In the genomic region with DNA sequence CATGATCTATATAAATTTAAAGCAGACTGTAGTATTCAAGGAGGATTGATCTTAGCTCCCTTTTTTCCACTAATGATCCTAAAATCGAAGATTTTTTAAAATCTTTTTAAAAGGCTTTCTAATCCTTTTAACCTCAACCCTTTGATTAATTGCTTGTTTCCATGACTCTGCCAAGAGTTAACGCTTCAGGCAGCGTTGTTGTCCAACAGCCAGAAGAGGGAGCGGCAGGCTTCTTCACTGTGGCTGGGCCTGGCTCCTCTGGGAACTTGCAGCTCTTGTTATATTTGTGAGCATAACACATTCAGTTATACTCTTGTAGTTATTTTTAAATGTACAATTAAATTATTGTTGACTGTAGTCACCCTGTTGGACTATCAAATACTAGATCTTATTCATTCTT, we compare ENCODE assay signal across 9 cellular contexts. TPM values are rescaled to one million over a fixed set of nuclear protein-coding genes. Genes with fewer than 3 reads are reported as not detected.
DNase-seq lines count a peak whose midpoint lies in the region; TF ChIP-seq lines count a peak whose summit lies in the region.
"Had no signal": no experiment of that assay in that cellular context is flagged by ENCODE, and none has a peak within 500 bp of the region (broad histone marks: within the 10 kb centered on the region; RNA-seq: fewer than 3 reads in every experiment).

No MANE protein-coding gene starts in this region.

- peak; percentile 91 to 93 for TF ChIP-seq RAD21 in liver (IDR thresholded peaks at IDR 0.05)

- H3K4me1 Mint-ChIP-seq in chondrocyte (ENCODE audit: low read depth): peaks cover 28% of the 10 kb centered on the region
- peaks cover 60% of the 10 kb centered on the region for H3K4me1 Mint-ChIP-seq in type B pancreatic cell (ENCODE audit: unreplicated experiment)

- TF ChIP-seq CTCF in chondrocyte (IDR thresholded peaks at IDR 0.05): peak; percentile 79
- peak; percentile 67 for TF ChIP-seq CTCF in liver (IDR thresholded peaks at IDR 0.05; ENCODE audit: low read depth, low read length, missing input control)
- TF ChIP-seq CTCF in type B pancreatic cell (conservative IDR thresholded peaks at IDR 0.05): peak; percentile 69

- H3K9ac ChIP-seq in liver (ENCODE audit: low read depth in 1 of 2, low read length in 2 of 2): peak overlapping the region in 1 of 2 donors; percentile 36

- no peaks in the 10 kb centered on the region for H3K9me3 Mint-ChIP-seq in chondrocyte (ENCODE audit: low read depth)
- H3K9me3 Mint-ChIP-seq in type B pancreatic cell: no peaks in the 10 kb centered on the region

- DNase-seq in Ammon's horn (ENCODE audit: low spot score) (peak; percentile 81), NCI-H1694 (lab: John Stamatoyannopoulos, UW) (peak; percentile 79), chondrocyte (ENCODE audit: low spot score) (no peak), type B pancreatic cell (ENCODE audit: extremely low spot score, unreplicated experiment) (no peak), ecto neural progenitor cell (ENCODE audit: low spot score) (no peak)
- no peak for DNase-seq in activated T-cell treated with anti-CD3 and anti-CD28 coated beads, Interleukin-2, amount 50 U/mL, for 1 hour
- DNase-seq in activated CD4-positive, alpha-beta T cell treated with anti-CD3 and anti-CD28 coated beads, Interleukin-2, amount 50 U/mL, for 1 hour: no peak

- no peak overlapping the region for H3K4me3 ChIP-seq in liver (ENCODE audit: low read depth in 1 of 3, low read length in 3 of 3)

- H3K27me3 Mint-ChIP-seq in chondrocyte (ENCODE audit: low read depth): no peaks in the 10 kb centered on the region
- no peaks in the 10 kb centered on the region for H3K27me3 Mint-ChIP-seq in type B pancreatic cell
- H3K27me3 Mint-ChIP-seq: activated naive CD8-positive, alpha-beta T cell had no signal

- H3K36me3 Mint-ChIP-seq in chondrocyte (ENCODE audit: low read depth) (peaks cover 23% of the 10 kb centered on the region), type B pancreatic cell (peaks cover 47% of the 10 kb centered on the region)

- 22% methylated on average over 4 of the region's 4 CpGs for WGBS in liver

- H3K27ac Mint-ChIP-seq in chondrocyte (ENCODE audit: unreplicated experiment): no peak overlapping the region
- peak overlapping the region; percentile 82 for H3K27ac Mint-ChIP-seq in type B pancreatic cell
- H3K27ac Mint-ChIP-seq: activated naive CD8-positive, alpha-beta T cell had no signal

- peak overlapping the region; percentile 93 to 97 for H3K27ac ChIP-seq in liver (ENCODE audit: low read depth in 1 of 2, low read length in 2 of 2)

- H3K36me3 ChIP-seq in liver (ENCODE audit: control insufficient read depth in 4 of 4, insufficient read depth in 3 of 4, low read depth in 1 of 4, low read length in 3 of 4): peaks cover 2 to 19% (median 11%) of the 10 kb centered on the region in 4 donors

- no peaks in the 10 kb centered on the region for H3K9me3 ChIP-seq in liver (ENCODE audit: control insufficient read depth in 4 of 4, low read length in 3 of 4)

- H3K27me3 ChIP-seq in liver (ENCODE audit: control insufficient read depth in 4 of 4, insufficient read depth in 4 of 4, low read length in 3 of 4): no peaks in the 10 kb centered on the region

- no peak overlapping the region for H3K4me3 Mint-ChIP-seq in chondrocyte (ENCODE audit: unreplicated experiment)
- peak overlapping the region; percentile 10 for H3K4me3 Mint-ChIP-seq in type B pancreatic cell
- H3K4me3 Mint-ChIP-seq: activated naive CD8-positive, alpha-beta T cell had no signal

- peaks cover 10 to 34% (median 23%) of the 10 kb centered on the region in 4 donors for H3K4me1 ChIP-seq in liver (ENCODE audit: control insufficient read depth in 4 of 4, insufficient read depth in 4 of 4, low read length in 3 of 4)

TF ChIP-seq in liver, 16 proteins besides CTCF, POLR2A, EP300 and RAD21:
- TF ChIP-seq FOXA2 (IDR thresholded peaks at IDR 0.05) (no peak), SP1 (IDR thresholded peaks at IDR 0.05) (peak; percentile 9), NR2F2 (IDR thresholded peaks at IDR 0.05) (peak; percentile 26), GABPA (IDR thresholded peaks at IDR 0.05 in 1 of 2, conservative IDR thresholded peaks at IDR 0.05 in 1 of 2) (no peak)

RNA-seq across cellular contexts. Expression of gene CRCP, which starts 26.3 kb away (rescaled TPM):
- total RNA-seq in chondrocyte: 22.8 to 24.2 TPM (median 23.3 TPM) in 3 replicates
- 10 to 100 TPM; 13.0 to 52.6 TPM for total RNA-seq in liver
- 10 to 100 TPM; 16.6 to 20.2 TPM for polyA plus RNA-seq in liver
- total RNA-seq in type B pancreatic cell (ENCODE audit: low replicate concordance): 28.6 and 29.0 TPM in 2 replicates

Comparison
In these comparisons a context has a peak if more than half of its experiments do, and no peak if none do; other contexts are left out.
1. DNase-seq: peak in Ammon's horn (single experiment) and NCI-H1694 (single experiment); none in chondrocyte (single experiment), type B pancreatic cell (single experiment), ecto neural progenitor cell (single experiment), activated T-cell treated with anti-CD3 and anti-CD28 coated beads, Interleukin-2, amount 50 U/mL, for 1 hour (single experiment) and activated CD4-positive, alpha-beta T cell treated with anti-CD3 and anti-CD28 coated beads, Interleukin-2, amount 50 U/mL, for 1 hour (single experiment).
2. Peak in every context shown above with its lines, with median percentiles within 50 percentile points of each other: CTCF ChIP-seq.